In genomic region chr5:155952486-155953105, GRCh38 we compare ENCODE assay signal across 1 cellular context.
TF ChIP-seq lines count a peak whose summit lies in the region.

No MANE protein-coding gene starts in this region.

TF ChIP-seq in GM23338, 12 proteins besides CTCF, POLR2A, EP300 and RAD21 (continued from another document):
- no peak for TF ChIP-seq REST (IDR thresholded peaks at IDR 0.05; ENCODE audit: unreplicated experiment)
- TF ChIP-seq ZNF331 (CRISPR knock-in tag; IDR thresholded peaks at IDR 0.05; ENCODE audit: low read depth): no peak
- no peak for TF ChIP-seq ZNF462 (CRISPR knock-in tag; IDR thresholded peaks at IDR 0.05)
- TF ChIP-seq ZNF114 (CRISPR knock-in tag; IDR thresholded peaks at IDR 0.05): no peak
